Comparison of ENCODE assay signal across 1 cellular context in genomic region chr3:146152841-146153240, GRCh38.
TF ChIP-seq lines count a peak whose summit lies in the region.

No MANE protein-coding gene starts in this region.

TF ChIP-seq in HepG2, 621 proteins besides CTCF, POLR2A, EP300 and RAD21 (continued from another document):
- TF ChIP-seq PAXIP1 (CRISPR knock-in tag; conservative IDR thresholded peaks at IDR 0.05): peak; percentile 34
- peak; percentile 14; the same call in 1 of the 2 replicates for TF ChIP-seq SOX5 (CRISPR knock-in tag; IDR thresholded peaks at IDR 0.05; ENCODE audit: borderline replicate concordance)
- TF ChIP-seq ZNF331 (CRISPR knock-in tag; IDR thresholded peaks at IDR 0.05): peak; percentile 29; the same call in 1 of the 2 replicates
- TF ChIP-seq ZNF644 (CRISPR knock-in tag; IDR thresholded peaks at IDR 0.05; ENCODE audit: low read depth): 0 out of 2 replicates have a peak, but pooled peaks have one; percentile 16
- 0 out of 2 replicates have a peak, but pooled peaks have one; percentile 39 for TF ChIP-seq MED13 (CRISPR knock-in tag; IDR thresholded peaks at IDR 0.05)
- peak; percentile 15; the same call in 1 of the 2 replicates for TF ChIP-seq PHF8 (CRISPR knock-in tag; IDR thresholded peaks at IDR 0.05)
- TF ChIP-seq, protein P1, sequence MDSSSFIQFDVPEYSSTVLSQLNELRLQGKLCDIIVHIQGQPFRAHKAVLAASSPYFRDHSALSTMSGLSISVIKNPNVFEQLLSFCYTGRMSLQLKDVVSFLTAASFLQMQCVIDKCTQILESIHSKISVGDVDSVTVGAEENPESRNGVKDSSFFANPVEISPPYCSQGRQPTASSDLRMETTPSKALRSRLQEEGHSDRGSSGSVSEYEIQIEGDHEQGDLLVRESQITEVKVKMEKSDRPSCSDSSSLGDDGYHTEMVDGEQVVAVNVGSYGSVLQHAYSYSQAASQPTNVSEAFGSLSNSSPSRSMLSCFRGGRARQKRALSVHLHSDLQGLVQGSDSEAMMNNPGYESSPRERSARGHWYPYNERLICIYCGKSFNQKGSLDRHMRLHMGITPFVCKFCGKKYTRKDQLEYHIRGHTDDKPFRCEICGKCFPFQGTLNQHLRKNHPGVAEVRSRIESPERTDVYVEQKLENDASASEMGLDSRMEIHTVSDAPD (CRISPR knock-in tag; IDR thresholded peaks at IDR 0.05): peak; percentile 66; the same call in 1 of the 2 replicates
- TF ChIP-seq, protein P2, sequence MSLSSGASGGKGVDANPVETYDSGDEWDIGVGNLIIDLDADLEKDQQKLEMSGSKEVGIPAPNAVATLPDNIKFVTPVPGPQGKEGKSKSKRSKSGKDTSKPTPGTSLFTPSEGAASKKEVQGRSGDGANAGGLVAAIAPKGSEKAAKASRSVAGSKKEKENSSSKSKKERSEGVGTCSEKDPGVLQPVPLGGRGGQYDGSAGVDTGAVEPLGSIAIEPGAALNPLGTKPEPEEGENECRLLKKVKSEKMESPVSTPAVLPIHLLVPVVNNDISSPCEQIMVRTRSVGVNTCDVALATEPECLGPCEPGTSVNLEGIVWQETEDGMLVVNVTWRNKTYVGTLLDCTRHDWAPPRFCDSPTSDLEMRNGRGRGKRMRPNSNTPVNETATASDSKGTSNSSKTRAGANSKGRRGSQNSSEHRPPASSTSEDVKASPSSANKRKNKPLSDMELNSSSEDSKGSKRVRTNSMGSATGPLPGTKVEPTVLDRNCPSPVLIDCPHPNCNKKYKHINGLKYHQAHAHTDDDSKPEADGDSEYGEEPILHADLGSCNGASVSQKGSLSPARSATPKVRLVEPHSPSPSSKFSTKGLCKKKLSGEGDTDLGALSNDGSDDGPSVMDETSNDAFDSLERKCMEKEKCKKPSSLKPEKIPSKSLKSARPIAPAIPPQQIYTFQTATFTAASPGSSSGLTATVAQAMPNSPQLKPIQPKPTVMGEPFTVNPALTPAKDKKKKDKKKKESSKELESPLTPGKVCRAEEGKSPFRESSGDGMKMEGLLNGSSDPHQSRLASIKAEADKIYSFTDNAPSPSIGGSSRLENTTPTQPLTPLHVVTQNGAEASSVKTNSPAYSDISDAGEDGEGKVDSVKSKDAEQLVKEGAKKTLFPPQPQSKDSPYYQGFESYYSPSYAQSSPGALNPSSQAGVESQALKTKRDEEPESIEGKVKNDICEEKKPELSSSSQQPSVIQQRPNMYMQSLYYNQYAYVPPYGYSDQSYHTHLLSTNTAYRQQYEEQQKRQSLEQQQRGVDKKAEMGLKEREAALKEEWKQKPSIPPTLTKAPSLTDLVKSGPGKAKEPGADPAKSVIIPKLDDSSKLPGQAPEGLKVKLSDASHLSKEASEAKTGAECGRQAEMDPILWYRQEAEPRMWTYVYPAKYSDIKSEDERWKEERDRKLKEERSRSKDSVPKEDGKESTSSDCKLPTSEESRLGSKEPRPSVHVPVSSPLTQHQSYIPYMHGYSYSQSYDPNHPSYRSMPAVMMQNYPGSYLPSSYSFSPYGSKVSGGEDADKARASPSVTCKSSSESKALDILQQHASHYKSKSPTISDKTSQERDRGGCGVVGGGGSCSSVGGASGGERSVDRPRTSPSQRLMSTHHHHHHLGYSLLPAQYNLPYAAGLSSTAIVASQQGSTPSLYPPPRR (CRISPR knock-in tag; IDR thresholded peaks at IDR 0.05; ENCODE audit: borderline replicate concordance): 0 out of 2 replicates have a peak, but pooled peaks have one; percentile 13
- no peak for TF ChIP-seq RFX5 (IDR thresholded peaks at IDR 0.05; ENCODE audit: low read depth, low read length)
- TF ChIP-seq, protein P3, sequence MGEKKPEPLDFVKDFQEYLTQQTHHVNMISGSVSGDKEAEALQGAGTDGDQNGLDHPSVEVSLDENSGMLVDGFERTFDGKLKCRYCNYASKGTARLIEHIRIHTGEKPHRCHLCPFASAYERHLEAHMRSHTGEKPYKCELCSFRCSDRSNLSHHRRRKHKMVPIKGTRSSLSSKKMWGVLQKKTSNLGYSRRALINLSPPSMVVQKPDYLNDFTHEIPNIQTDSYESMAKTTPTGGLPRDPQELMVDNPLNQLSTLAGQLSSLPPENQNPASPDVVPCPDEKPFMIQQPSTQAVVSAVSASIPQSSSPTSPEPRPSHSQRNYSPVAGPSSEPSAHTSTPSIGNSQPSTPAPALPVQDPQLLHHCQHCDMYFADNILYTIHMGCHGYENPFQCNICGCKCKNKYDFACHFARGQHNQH (CRISPR knock-in tag; IDR thresholded peaks at IDR 0.05): no peak
